15 cellular contexts compared by ENCODE assay signal in the genomic region with DNA sequence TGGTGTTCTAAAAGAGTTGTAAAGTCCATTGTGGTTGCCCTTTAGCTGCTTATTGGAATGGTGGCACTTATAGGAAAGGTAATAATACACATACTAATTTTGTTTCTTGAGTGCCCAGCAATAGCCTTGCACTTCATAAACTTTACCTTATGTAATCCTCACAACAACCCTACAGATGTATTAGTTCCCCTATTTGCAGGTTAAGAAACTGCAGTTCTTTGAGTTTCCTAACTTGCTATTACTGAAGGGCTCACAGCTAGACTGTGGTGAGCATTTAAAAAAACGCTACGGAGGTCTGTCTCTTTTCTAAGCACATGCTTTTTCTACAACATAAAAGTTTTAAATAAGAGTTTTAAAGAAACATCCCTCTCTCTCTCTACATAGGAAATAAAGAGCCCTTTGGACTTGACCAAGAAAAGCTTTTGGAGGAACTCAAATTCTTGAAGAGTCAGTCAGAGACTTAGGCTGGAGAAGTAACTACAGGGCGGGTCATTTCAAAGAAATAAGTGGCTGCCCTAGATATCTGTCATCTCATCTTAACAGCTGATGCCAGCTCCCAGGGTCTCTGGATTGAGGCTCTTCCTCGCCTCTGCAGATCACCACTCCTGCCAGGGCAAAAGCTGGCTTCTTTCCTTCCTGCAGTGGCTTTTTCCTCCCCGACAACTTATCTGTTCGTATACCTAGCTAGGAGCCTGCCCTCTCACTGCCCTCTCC. TPM values are rescaled to one million over a fixed set of nuclear protein-coding genes. Genes with fewer than 3 reads are reported as not detected.
DNase-seq lines count a peak whose midpoint lies in the region; ATAC-seq, FAIRE-seq and TF ChIP-seq lines count a peak whose summit lies in the region.
"Had no signal": no experiment of that assay in that cellular context is flagged by ENCODE, and none has a peak within 500 bp of the region (broad histone marks: within the 10 kb centered on the region; RNA-seq: fewer than 3 reads in every experiment).

No MANE protein-coding gene starts in this region.

- H3K27ac ChIP-seq in colonic mucosa (no peak overlapping the region), uterus (no peak overlapping the region)

- intact Hi-C loops in colonic mucosa (cut with DNase I), result no loop called here
- intact Hi-C loops in uterus (cut with DNase I; ENCODE audit: low total_unique reads), result no loop called here

- H3K4me1 ChIP-seq in colonic mucosa (no peaks in the 10 kb centered on the region), uterus (no peaks in the 10 kb centered on the region)

- no peak for TF ChIP-seq POLR2A in uterus (IDR thresholded peaks at IDR 0.05)

- H3K9me3 ChIP-seq in colonic mucosa, result no peaks in the 10 kb centered on the region
- no peaks in the 10 kb centered on the region for H3K9me3 ChIP-seq in uterus

- no peak overlapping the region for H3K4me3 ChIP-seq in GM12865 (ENCODE audit: low read depth, low read length)
- no peak overlapping the region for H3K4me3 ChIP-seq in colonic mucosa
- H3K4me3 ChIP-seq in uterus, result no peak overlapping the region
- H3K4me3 ChIP-seq: BLaER1 treated with 17β-estradiol and CSF1 and Interleukin-3, amounts not matched to agents 10 nM and 100 nM had no signal

- H3K9ac ChIP-seq in colonic mucosa (ENCODE audit: low read depth in 2 of 2, low read length in 2 of 2), result no peak overlapping the region
- H3K9ac ChIP-seq: BLaER1 treated with 17β-estradiol and CSF1 and Interleukin-3, amounts not matched to agents 10 nM and 100 nM had no signal

- H3K36me3 ChIP-seq in colonic mucosa (no peaks in the 10 kb centered on the region), uterus (no peaks in the 10 kb centered on the region)
- H3K36me3 ChIP-seq: BLaER1 treated with 17β-estradiol and CSF1 and Interleukin-3, amounts not matched to agents 10 nM and 100 nM had no signal

- H3K27me3 ChIP-seq in colonic mucosa (no peaks in the 10 kb centered on the region), uterus (no peaks in the 10 kb centered on the region)
- H3K27me3 ChIP-seq: BLaER1 treated with 17β-estradiol and CSF1 and Interleukin-3, amounts not matched to agents 10 nM and 100 nM had no signal

- ATAC-seq in GM21576 (IDR thresholded peaks at IDR 0.05; ENCODE audit: unreplicated experiment) (peak; percentile 90), HG03571 (IDR thresholded peaks at IDR 0.05; ENCODE audit: unreplicated experiment) (peak; percentile 59)
- ATAC-seq: stimulated activated naive CD8-positive, alpha-beta T cell treated with anti-CD3 and anti-CD28 coated beads, Interleukin-15, Interleukin-2, amounts not matched to agents 100 U/mL and 50 U/mL, for 24 hours had no signal

- DNase-seq in GM12865 (ENCODE audit: low read depth), result peak; percentile 40
- peak; percentile 30 for DNase-seq in amniotic epithelial cell (ENCODE audit: low read depth)
- no peak for DNase-seq in DMS114 treated with DMSO at 0.1 percent for 48 hours (lab: John Stamatoyannopoulos, UW; ENCODE audit: unreplicated experiment)
- no peak for DNase-seq in frontal cortex (ENCODE audit: low spot score in 2 of 2)
- no peak for DNase-seq in colonic mucosa
- DNase-seq in uterus, result no peak
- DNase-seq: activated CD4-positive, alpha-beta T cell treated with anti-CD3 and anti-CD28 coated beads for 1 hour; activated naive CD4-positive, alpha-beta T cell treated with anti-CD3 and anti-CD28 coated beads for 36 hours; foreskin melanocyte; occipital lobe; stimulated activated CD4-positive, alpha-beta T cell treated with anti-CD3 and anti-CD28 coated beads, Interleukin-2, amount 100 ng/mL, for 24 hours; stimulated activated naive CD8-positive, alpha-beta T cell treated with anti-CD3 and anti-CD28 coated beads, Interleukin-15, Interleukin-2, amounts not matched to agents 100 U/mL and 50 U/mL, for 24 hours had no signal

- FAIRE-seq in frontal cortex (lab: Jason Lieb, UNC), result no peak

- TF ChIP-seq CTCF in GM12865 (IDR thresholded peaks at IDR 0.05; ENCODE audit: insufficient read depth, low read depth, low read length, missing control alignments), result no peak
- TF ChIP-seq CTCF in colonic mucosa (IDR thresholded peaks at IDR 0.05), result no peak
- TF ChIP-seq CTCF in uterus (IDR thresholded peaks at IDR 0.05), result no peak

RNA-seq across cellular contexts. Expression of gene FBXW7, which starts 42.0 kb away (rescaled TPM):
- total RNA-seq in frontal cortex (433 TPM), colonic mucosa (10 to 100 TPM; 29.3 to 29.5 TPM), uterus (100 to 1,000 TPM in 1 of 4 donors, 10 to 100 TPM in 3; 50.6 to 152 (median 90.8) TPM)

Comparison
In these comparisons a context has a peak if more than half of its experiments do, and no peak if none do; other contexts are left out.
1. DNase-seq: peak in GM12865 (single experiment) and amniotic epithelial cell (single experiment); none in DMS114 treated with DMSO at 0.1 percent for 48 hours (single experiment), frontal cortex (0 of 2), colonic mucosa (single experiment) and uterus (0 of 2).